Comparison of ENCODE assay signal across 27 cellular contexts in the genomic region with DNA sequence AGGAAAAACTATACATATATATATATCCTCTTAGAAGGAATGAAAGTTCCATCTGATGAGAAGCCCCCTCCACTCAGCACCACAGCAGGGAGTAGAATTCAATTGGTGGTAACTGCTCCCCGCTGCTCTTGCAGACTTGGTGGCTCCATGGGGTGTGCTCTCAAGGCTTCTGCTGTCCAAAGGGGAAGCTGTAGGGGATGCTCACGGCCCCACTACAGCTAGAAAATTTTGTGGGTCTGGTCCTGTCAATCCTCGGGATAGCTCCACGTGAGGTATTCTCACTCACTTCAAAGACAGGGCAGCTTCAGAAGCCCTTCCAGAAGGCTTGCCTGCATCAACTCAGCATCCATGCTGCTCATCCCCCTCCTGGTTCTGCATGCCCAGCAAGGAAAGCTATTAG.
"Had no signal": no experiment of that assay in that cellular context is flagged by ENCODE, and none has a peak within 500 bp of the region (broad histone marks: within the 10 kb centered on the region; RNA-seq: fewer than 3 reads in every experiment).

No MANE protein-coding gene starts in this region.

- ATAC-seq: activated naive CD4-positive, alpha-beta T cell treated with anti-CD3 and anti-CD28 coated beads, Interleukin-2, amount 50 U/mL, for 72 hours; activated T-cell treated with anti-CD3 and anti-CD28 coated beads, Interleukin-2, amount 50 U/mL, for 72 hours; body of pancreas; foreskin keratinocyte; gastrocnemius medialis; WTC11 had no signal

- H3K36me3 ChIP-seq: colonic mucosa, esophagus muscularis mucosa, gastrocnemius medialis, heart right ventricle had no signal

- H3K4me3 ChIP-seq: body of pancreas, colonic mucosa, esophagus muscularis mucosa, gastrocnemius medialis, heart right ventricle had no signal

- H3K27me3 ChIP-seq: body of pancreas, colonic mucosa, esophagus muscularis mucosa, gastrocnemius medialis, heart right ventricle had no signal

- H3K4me1 ChIP-seq: body of pancreas, colonic mucosa, esophagus muscularis mucosa, foreskin keratinocyte, gastrocnemius medialis had no signal

- H3K27ac ChIP-seq: body of pancreas, colonic mucosa, esophagus muscularis mucosa, foreskin keratinocyte, gastrocnemius medialis, heart right ventricle, VCaP had no signal

- DNase-seq: activated CD4-positive, alpha-beta memory T cell treated with anti-CD3 and anti-CD28 coated beads, Interleukin-2, amount 10 ng/mL, durations not matched to agents 7 days and 5 days; activated CD4-positive, alpha-beta T cell treated with anti-CD3 and anti-CD28 coated beads for 1 hour; activated CD4-positive, alpha-beta T cell treated with anti-CD3 and anti-CD28 coated beads for 4 hours; activated CD4-positive, alpha-beta T cell treated with anti-CD3 and anti-CD28 coated beads, Interleukin-2, amount 10 ng/mL, durations not matched to agents 7 days and 5 days; activated CD4-positive, alpha-beta T cell treated with anti-CD3 and anti-CD28 coated beads, Interleukin-2, amount 50 U/mL, for 4 hours; activated CD8-positive, alpha-beta memory T cell treated with anti-CD3 and anti-CD28 coated beads, Interleukin-2, amount 50 U/mL, for 48 hours; activated gamma-delta T cell; activated naive CD4-positive, alpha-beta T cell; activated naive CD4-positive, alpha-beta T cell treated with anti-CD3 and anti-CD28 coated beads, Interleukin-2, amount 10 ng/mL, durations not matched to agents 7 days and 5 days; activated naive CD8-positive, alpha-beta T cell treated with anti-CD3 and anti-CD28 coated beads, Interleukin-2, amount 10 ng/mL, durations not matched to agents 7 days and 5 days; activated T-cell treated with anti-CD3 and anti-CD28 coated beads for 4 hours; activated T-cell treated with anti-CD3 and anti-CD28 coated beads, Interleukin-2, amount 50 U/mL, for 24 hours; activated T-cell treated with anti-CD3 and anti-CD28 coated beads, Interleukin-2, amount 50 U/mL, for 72 hours; body of pancreas; central memory CD4-positive, alpha-beta T cell; cerebellar nuclear complex; colonic mucosa; effector memory CD4-positive, alpha-beta T cell; erythroblast; foreskin keratinocyte; gastrocnemius medialis; heart right ventricle; T-helper 2 cell had no signal

- H3K9me3 ChIP-seq: body of pancreas, colonic mucosa, esophagus muscularis mucosa, gastrocnemius medialis, heart right ventricle had no signal
